1 cellular context compared by ENCODE assay signal in the genomic region with DNA sequence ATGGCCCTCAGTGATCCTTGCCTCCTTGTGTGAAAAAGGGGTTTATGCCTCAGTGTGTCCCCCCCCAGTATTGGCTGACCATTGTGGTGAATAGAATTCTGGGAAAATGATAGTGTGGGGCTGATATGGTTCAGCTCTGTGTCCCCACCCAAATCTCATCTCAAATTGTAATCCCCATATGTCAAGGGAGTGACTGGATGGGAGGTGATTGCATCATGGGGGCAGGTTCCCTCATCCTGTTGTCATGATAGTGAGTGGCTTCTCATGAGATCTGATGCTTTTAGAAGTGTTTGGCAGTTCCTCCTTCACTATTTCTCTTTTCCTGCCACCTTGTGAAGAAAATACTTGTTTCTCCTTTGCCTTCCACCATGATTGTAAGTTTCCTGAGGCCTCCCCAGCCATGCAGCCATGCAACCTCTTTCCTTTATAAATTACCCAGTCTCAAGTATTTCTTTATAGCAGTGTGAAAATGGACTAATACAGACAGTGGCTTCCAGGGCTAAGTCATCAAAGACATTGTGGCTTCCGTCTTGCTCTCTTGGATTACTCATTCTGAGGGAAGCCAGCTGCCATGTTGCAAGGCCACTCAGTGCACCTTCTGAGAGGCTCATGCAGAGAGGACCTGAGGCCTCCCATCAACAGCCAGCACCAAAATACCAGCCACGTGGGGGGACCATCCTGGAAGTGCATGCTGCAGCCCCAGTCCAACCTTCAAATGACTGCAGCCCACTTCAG.
TF ChIP-seq lines count a peak whose summit lies in the region.

No MANE protein-coding gene starts in this region.

TF ChIP-seq in K562, 482 proteins besides CTCF, POLR2A, EP300 and RAD21 (continued from another document):
- TF ChIP-seq JUND (IDR thresholded peaks at IDR 0.05; ENCODE audit: borderline replicate concordance, low read depth, low read length) (0 out of 2 replicates have a peak, but pooled peaks have one; percentile 5), JUND (tag; IDR thresholded peaks at IDR 0.05; ENCODE audit: borderline replicate concordance, low read depth, low read length) (no peak), CEBPB (tag; IDR thresholded peaks at IDR 0.05) (0 out of 2 replicates have a peak, but pooled peaks have one; percentile 13), MEIS2 (IDR thresholded peaks at IDR 0.05; ENCODE audit: partially characterized antibody) (peak; percentile 6), CCAR2 (IDR thresholded peaks at IDR 0.05; ENCODE audit: low read depth, low read length) (no peak)
